19 cellular contexts compared by ENCODE assay signal in the genomic region with DNA sequence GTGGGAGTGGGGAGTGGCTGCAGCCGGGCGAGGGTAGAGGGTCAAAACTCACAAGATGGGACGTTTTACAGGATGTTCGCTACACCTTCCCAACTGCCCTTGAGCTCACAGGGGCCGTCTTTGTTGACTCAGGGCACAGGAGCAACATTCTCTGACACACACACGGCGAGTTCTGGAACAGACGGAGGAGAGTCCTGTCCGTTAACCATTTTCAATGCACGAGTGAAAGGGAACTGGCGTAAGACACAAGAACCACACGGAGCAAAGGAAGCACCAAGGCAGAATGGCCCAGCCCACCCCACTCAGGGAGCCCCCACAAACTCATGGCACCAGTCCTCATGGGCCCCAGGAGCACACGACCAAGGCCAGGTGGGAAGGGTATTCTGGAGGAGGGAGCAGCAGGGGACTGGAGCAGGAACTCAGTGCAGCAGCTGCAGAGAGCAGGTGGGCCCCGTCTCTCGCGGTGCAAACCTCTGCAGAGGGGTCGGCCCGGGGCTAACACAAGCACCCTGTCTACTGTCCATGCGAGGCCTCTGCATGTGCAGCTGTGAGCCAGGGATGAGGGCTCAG. TPM values are rescaled to one million over a fixed set of nuclear protein-coding genes. Genes with fewer than 3 reads are reported as not detected.
DNase-seq lines count a peak whose midpoint lies in the region; ATAC-seq and TF ChIP-seq lines count a peak whose summit lies in the region.
"Had no signal": no experiment of that assay in that cellular context is flagged by ENCODE, and none has a peak within 500 bp of the region (broad histone marks: within the 10 kb centered on the region; RNA-seq: fewer than 3 reads in every experiment).

No MANE protein-coding gene starts in this region.

- no peak overlapping the region for H2AFZ ChIP-seq in H9 (ENCODE audit: low read length)

- H3K23ac ChIP-seq in H9 (ENCODE audit: insufficient read length, low read depth, low read length), result no peak overlapping the region

- TF ChIP-seq CTCF in CD4-positive, alpha-beta T cell (IDR thresholded peaks at IDR 0.05), result no peak
- TF ChIP-seq CTCF in H9 (conservative IDR thresholded peaks at IDR 0.05), result no peak
- no peak for TF ChIP-seq CTCF in nephron progenitor cell (IDR thresholded peaks at IDR 0.05)
- TF ChIP-seq CTCF in heart right ventricle (IDR thresholded peaks at IDR 0.05), result no peak
- TF ChIP-seq CTCF in GM10266 (IDR thresholded peaks at IDR 0.05; ENCODE audit: control insufficient read depth, insufficient read depth, low read depth, missing control alignments), result no peak

- no peak overlapping the region for H4K91ac ChIP-seq in H9 (ENCODE audit: insufficient read length, low read depth, low read length)

- no peak overlapping the region for H2BK20ac ChIP-seq in H9 (ENCODE audit: low read depth, low read length, poor library complexity, severe bottlenecking)

- H2BK120ac ChIP-seq in H9 (ENCODE audit: low read depth, low read length, poor library complexity, severe bottlenecking), result no peak overlapping the region

- no peaks in the 10 kb centered on the region; the same call in 1 of the 2 replicates for H3K79me2 ChIP-seq in H9 (ENCODE audit: insufficient read depth, low read length)

- H3K9me3 Mint-ChIP-seq in CD4-positive, alpha-beta T cell, result no peaks in the 10 kb centered on the region
- H3K9me3 Mint-ChIP-seq in H9 (no peaks in the 10 kb centered on the region), nephron progenitor cell (peaks cover 5% of the 10 kb centered on the region)
- H3K9me3 Mint-ChIP-seq in activated naive CD8-positive, alpha-beta T cell treated with anti-CD3 and anti-CD28 coated beads, Interleukin-2, amount 10 ng/mL, durations not matched to agents 7 days and 5 days, result no peaks in the 10 kb centered on the region

- no CpG with 5 or more reads among the region's 19 CpGs for WGBS in H9 (ENCODE audit: extremely low coverage, insufficient read length, low lambda C conversion rate)
- 80 to 82% methylated on average over 19 of the region's 19 CpGs for WGBS in heart right ventricle, 2 donors

- no peaks in the 10 kb centered on the region for H3K27me3 Mint-ChIP-seq in CD4-positive, alpha-beta T cell
- no peaks in the 10 kb centered on the region for H3K27me3 Mint-ChIP-seq in H9 (ENCODE audit: low read depth)
- no peaks in the 10 kb centered on the region for H3K27me3 Mint-ChIP-seq in activated naive CD8-positive, alpha-beta T cell treated with anti-CD3 and anti-CD28 coated beads, Interleukin-2, amount 10 ng/mL, durations not matched to agents 7 days and 5 days
- peaks cover 2% of the 10 kb centered on the region for H3K27me3 Mint-ChIP-seq in nephron progenitor cell (ENCODE audit: low read depth, poor library complexity)
- H3K27me3 Mint-ChIP-seq: progenitor cell of endocrine pancreas had no signal

- peak overlapping the region; percentile 83 for H3K27ac Mint-ChIP-seq in CD4-positive, alpha-beta T cell
- peak overlapping the region; percentile 32 to 85 (median 38); a peak in 4 of 7 replicates for H3K27ac Mint-ChIP-seq in H9
- H3K27ac Mint-ChIP-seq in activated naive CD8-positive, alpha-beta T cell treated with anti-CD3 and anti-CD28 coated beads, Interleukin-2, amount 10 ng/mL, durations not matched to agents 7 days and 5 days, result peak overlapping the region; percentile 40
- H3K27ac Mint-ChIP-seq in nephron progenitor cell, result peak overlapping the region; percentile 43

- no peak overlapping the region for H3K27ac ChIP-seq in CD4-positive, alpha-beta T cell (ENCODE audit: low read depth, low read length)
- H3K27ac ChIP-seq in H9 (ENCODE audit: insufficient read length, low read depth, low read length), result no peak overlapping the region
- H3K27ac ChIP-seq in heart right ventricle, result peak overlapping the region in 4 of 10 donors; percentile 9 to 96 (median 68)
- H3K27ac ChIP-seq: tibial artery had no signal

- no peak overlapping the region for H4K5ac ChIP-seq in H9 (ENCODE audit: insufficient read length, low read depth, low read length)

- no peaks in the 10 kb centered on the region for H4K20me1 ChIP-seq in H9 (ENCODE audit: control insufficient read depth, insufficient read depth, insufficient read length)

- CTCF ChIA-PET in CD4-positive, alpha-beta T cell (lab: Charles Lee), result interaction anchor here (1.1 to 2.4 kb wide), 3 partner anchors 14 to 44 kb away, joined by 5 to 6 read pairs (median 5); no protein-coding TSS in a partner anchor

- no peaks in the 10 kb centered on the region for H3K23me2 ChIP-seq in H9 (ENCODE audit: insufficient read length, low read depth, low read length, poor library complexity, severe bottlenecking)

- intact Hi-C loops in CD4-positive, alpha-beta T cell (cut with DNase I, micrococcal nuclease), result no loop called here
- intact Hi-C loops in heart right ventricle (cut with DNase I), result loop anchor here in 1 of 10 donors (5.0 kb wide), 1 partner anchor 81 kb away; a partner anchor contains a TSS

- no peak overlapping the region for H4K8ac ChIP-seq in H9 (replicated peaks; ENCODE audit: insufficient read length, low read depth, low read length)

- DNase-seq in CD4-positive, alpha-beta T cell, result no peak
- DNase-seq in H9 (no peak), nephron progenitor cell (no peak), NCI-H1105 (lab: John Stamatoyannopoulos, UW) (no peak), heart right ventricle (no peak), GM10266 (ENCODE audit: extremely low spot score) (no peak)
- DNase-seq in activated naive CD8-positive, alpha-beta T cell treated with anti-CD3 and anti-CD28 coated beads, Interleukin-2, amount 10 ng/mL, durations not matched to agents 7 days and 5 days, result no peak
- DNase-seq: activated CD8-positive, alpha-beta memory T cell treated with anti-CD3 and anti-CD28 coated beads, Interleukin-2, amount 50 U/mL, for 4 hours; amniotic stem cell; BE2C; erythroblast; MM.1S; mucosa of descending colon; NCI-H1930; NCI-H69; tibial artery had no signal

- no peak overlapping the region for H3K56ac ChIP-seq in H9 (ENCODE audit: insufficient read length, low read depth, low read length)

- H3K14ac ChIP-seq in H9 (ENCODE audit: insufficient read depth, low read length), result no peak overlapping the region; the same call in 1 of the 2 replicates

- ATAC-seq in CD4-positive, alpha-beta T cell (ENCODE audit: poor library complexity), result no peak
- no peak for ATAC-seq in activated naive CD8-positive, alpha-beta T cell treated with anti-CD3 and anti-CD28 coated beads, Interleukin-2, amount 10 ng/mL, durations not matched to agents 7 days and 5 days (ENCODE audit: low read depth)
- ATAC-seq in HG03457 (IDR thresholded peaks at IDR 0.05; ENCODE audit: unreplicated experiment), result no peak
- no peak for ATAC-seq in heart right ventricle
- ATAC-seq: GM12878 had no signal

- no peak overlapping the region for H3K4me3 Mint-ChIP-seq in CD4-positive, alpha-beta T cell
- H3K4me3 Mint-ChIP-seq in H9, result no peak overlapping the region
- no peak overlapping the region for H3K4me3 Mint-ChIP-seq in activated naive CD8-positive, alpha-beta T cell treated with anti-CD3 and anti-CD28 coated beads, Interleukin-2, amount 10 ng/mL, durations not matched to agents 7 days and 5 days
- no peak overlapping the region for H3K4me3 Mint-ChIP-seq in nephron progenitor cell

- no peaks in the 10 kb centered on the region for H3K9me3 ChIP-seq in CD4-positive, alpha-beta T cell (ENCODE audit: control insufficient read depth, low read length)
- H3K9me3 ChIP-seq in H9 (ENCODE audit: control insufficient read depth, low read depth, low read length) (no peaks in the 10 kb centered on the region), heart right ventricle (no peaks in the 10 kb centered on the region)
- H3K9me3 ChIP-seq: BE2C, mucosa of descending colon, tibial artery had no signal

- H3K18ac ChIP-seq in H9 (ENCODE audit: insufficient read length, low read depth, low read length), result no peak overlapping the region

- no peak overlapping the region for H3K9ac ChIP-seq in H9 (ENCODE audit: extremely low read depth, insufficient read length, low read length)

- no peak overlapping the region for H3K4me3 ChIP-seq in heart right ventricle
- H3K4me3 ChIP-seq: GM12878, mucosa of descending colon, tibial artery had no signal

- no peak overlapping the region for H2BK5ac ChIP-seq in H9 (ENCODE audit: insufficient read length, low read length)

- POLR2A ChIA-PET in CD4-positive, alpha-beta T cell (lab: Charles Lee), result interaction anchor here (1.0 kb wide), 1 partner anchor 22 kb away, joined by 3 read pairs; no protein-coding TSS in a partner anchor
- POLR2A ChIA-PET in activated naive CD8-positive, alpha-beta T cell treated with anti-CD3 and anti-CD28 coated beads, Interleukin-2, amount 10 ng/mL, durations not matched to agents 7 days and 5 days (lab: Charles Lee), result no interaction called here

- H3K36me3 ChIP-seq in heart right ventricle, result peaks cover 0 to 34% (median 0%) of the 10 kb centered on the region in 9 donors
- H3K36me3 ChIP-seq: BE2C had no signal

- H3K79me1 ChIP-seq in H9 (ENCODE audit: insufficient read depth, low read depth, low read length, poor library complexity, severe bottlenecking), result peaks cover 2% of the 10 kb centered on the region

- H3T11ph ChIP-seq in H9 (ENCODE audit: low read length), result no peak overlapping the region

- H3K4me1 ChIP-seq in H9 (ENCODE audit: insufficient read depth, low read length) (no peaks in the 10 kb centered on the region; the same call in 1 of the 2 replicates), heart right ventricle (peaks cover 18 to 80% (median 58%) of the 10 kb centered on the region in 9 donors)

- no peaks in the 10 kb centered on the region for H3K27me3 ChIP-seq in CD4-positive, alpha-beta T cell (ENCODE audit: control insufficient read depth, insufficient read depth, low read length)
- no peaks in the 10 kb centered on the region for H3K27me3 ChIP-seq in H9 (ENCODE audit: insufficient read depth, low read length)
- H3K27me3 ChIP-seq in heart right ventricle, result no peaks in the 10 kb centered on the region
- H3K27me3 ChIP-seq: BE2C, tibial artery had no signal

- H3K4me2 ChIP-seq in H9 (ENCODE audit: insufficient read depth, insufficient read length, low read length), result no peak overlapping the region

- H2BK15ac ChIP-seq in H9 (ENCODE audit: low read depth, low read length), result no peak overlapping the region

- H3K4me1 Mint-ChIP-seq in CD4-positive, alpha-beta T cell (ENCODE audit: low read depth), result peaks cover 58% of the 10 kb centered on the region
- H3K4me1 Mint-ChIP-seq in H9, result peaks cover 22 to 25% of the 10 kb centered on the region in 2 experiments
- peaks cover 48% of the 10 kb centered on the region for H3K4me1 Mint-ChIP-seq in activated naive CD8-positive, alpha-beta T cell treated with anti-CD3 and anti-CD28 coated beads, Interleukin-2, amount 10 ng/mL, durations not matched to agents 7 days and 5 days
- H3K4me1 Mint-ChIP-seq in nephron progenitor cell, result peaks cover 49% of the 10 kb centered on the region

- H2AK5ac ChIP-seq in H9 (ENCODE audit: insufficient read length, low read length), result no peak overlapping the region

- peaks cover 14% of the 10 kb centered on the region for H3K36me3 Mint-ChIP-seq in CD4-positive, alpha-beta T cell (ENCODE audit: low read depth)
- H3K36me3 Mint-ChIP-seq in H9 (ENCODE audit: insufficient read depth in 1 of 3, low read depth in 3 of 3), result peaks cover 0 to 2% (median 0%) of the 10 kb centered on the region in 3 experiments; a peak in 1 of 7 replicates
- peaks cover 2% of the 10 kb centered on the region for H3K36me3 Mint-ChIP-seq in activated naive CD8-positive, alpha-beta T cell treated with anti-CD3 and anti-CD28 coated beads, Interleukin-2, amount 10 ng/mL, durations not matched to agents 7 days and 5 days
- peaks cover 7% of the 10 kb centered on the region for H3K36me3 Mint-ChIP-seq in nephron progenitor cell (ENCODE audit: low read depth)

- no peak overlapping the region for H3K4ac ChIP-seq in H9 (ENCODE audit: low read depth, low read length)

- no peak overlapping the region for H2BK12ac ChIP-seq in H9 (ENCODE audit: insufficient read length, low read depth, low read length)

RNA-seq across cellular contexts. Expression of a gene that starts 37.9 kb away (rescaled TPM):
- 10 to 100 TPM; 34.1 to 41.3 TPM for total RNA-seq in CD4-positive, alpha-beta T cell
- total RNA-seq in H9 (2021), result 241 and 255 TPM in 2 replicates
- 10 to 100 TPM; 39.6 to 43.4 TPM for total RNA-seq in activated naive CD8-positive, alpha-beta T cell treated with anti-CD3 and anti-CD28 coated beads, Interleukin-2, amount 10 ng/mL, durations not matched to agents 7 days and 5 days
- total RNA-seq in heart right ventricle, result 10 to 100 TPM; 12.6 to 40.7 (median 18.0) TPM
- polyA plus RNA-seq in heart right ventricle, result 100 to 1,000 TPM in 1 of 2 donors, 10 to 100 TPM in 1; 21.4 to 137 TPM

RNA-seq across cellular contexts. Expression of a gene that starts 46.0 kb away (rescaled TPM):
- total RNA-seq in CD4-positive, alpha-beta T cell, result 10 to 100 TPM; 46.2 to 46.8 TPM
- total RNA-seq in H9 (2021) (15.5 and 17.0 TPM in 2 replicates), heart right ventricle (10 to 100 TPM in 2 of 10 donors, 1 to 10 TPM in 8; 5.7 to 13.1 (median 7.5) TPM)
- 10 to 100 TPM; 28.5 to 31.2 TPM for total RNA-seq in activated naive CD8-positive, alpha-beta T cell treated with anti-CD3 and anti-CD28 coated beads, Interleukin-2, amount 10 ng/mL, durations not matched to agents 7 days and 5 days
- 1 to 10 TPM; 4.0 to 6.7 TPM for polyA plus RNA-seq in heart right ventricle

RNA-seq across cellular contexts. Expression of a gene that starts 56.6 kb away (rescaled TPM):
- total RNA-seq in CD4-positive, alpha-beta T cell, result 10 to 100 TPM; 44.0 to 50.9 TPM
- 46.1 and 50.0 TPM in 2 replicates for total RNA-seq in H9 (2021)
- total RNA-seq in activated naive CD8-positive, alpha-beta T cell treated with anti-CD3 and anti-CD28 coated beads, Interleukin-2, amount 10 ng/mL, durations not matched to agents 7 days and 5 days, result 100 to 1,000 TPM; 152 to 158 TPM
- 10 to 100 TPM; 17.6 to 47.1 (median 27.3) TPM for total RNA-seq in heart right ventricle
- 10 to 100 TPM; 41.3 to 51.6 TPM for polyA plus RNA-seq in heart right ventricle
